Comparison of ENCODE assay signal across 15 cellular contexts in the genomic region with DNA sequence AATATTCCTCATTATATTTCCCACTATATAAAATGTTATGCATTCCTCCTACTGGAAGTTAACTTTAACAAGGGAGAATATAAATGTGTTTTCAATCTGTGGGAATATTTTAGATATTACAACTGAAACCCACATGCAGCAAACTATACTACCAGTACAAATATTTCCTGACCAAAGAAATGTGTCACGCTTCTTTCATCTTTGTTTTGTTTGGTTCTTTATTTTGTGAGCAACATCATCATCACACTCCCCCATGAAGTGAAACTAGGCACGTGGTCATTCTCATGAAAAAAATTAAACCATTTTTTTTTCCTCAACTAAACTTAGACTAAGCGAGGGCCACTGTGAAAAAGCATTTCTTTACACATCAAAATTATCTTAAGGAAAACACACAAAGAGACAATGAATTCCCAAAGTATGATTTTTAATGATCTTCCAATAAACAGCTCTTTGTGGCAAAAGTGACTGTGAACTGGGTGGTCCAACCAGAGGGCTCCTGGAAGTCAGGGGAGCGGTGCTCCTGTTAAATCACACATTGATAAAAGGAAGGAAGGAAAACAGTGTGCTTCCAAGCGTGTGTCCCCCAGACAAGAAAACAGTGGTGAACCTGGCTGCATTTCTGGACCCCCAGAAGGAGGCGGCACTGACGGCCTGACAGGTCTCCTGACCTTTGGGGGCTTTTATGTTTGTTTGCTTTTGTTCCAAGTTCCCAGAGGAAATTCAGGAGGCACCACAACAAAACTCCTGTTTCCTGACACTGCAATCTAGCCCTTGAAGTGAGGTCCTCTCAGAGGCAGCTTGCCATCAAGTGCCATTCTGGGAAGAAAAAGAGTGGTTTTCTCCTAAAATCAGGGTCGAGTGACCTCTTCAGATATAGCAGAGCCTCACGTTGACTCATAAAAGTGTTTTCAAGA.
A peak's percentile ranks its signal among the peaks of the same experiment; 100 is the strongest.
DNase-seq lines count a peak whose midpoint lies in the region; ATAC-seq lines count a peak whose summit lies in the region.
"Had no signal": no experiment of that assay in that cellular context is flagged by ENCODE, and none has a peak within 500 bp of the region (broad histone marks: within the 10 kb centered on the region; RNA-seq: fewer than 3 reads in every experiment).

No MANE protein-coding gene starts in this region.

- no peaks in the 10 kb centered on the region for H3K36me3 ChIP-seq in Karpas-422 (ENCODE audit: insufficient read depth, low read length)
- H3K36me3 ChIP-seq: ovary, thoracic aorta had no signal

- peak; percentile 84 for DNase-seq in EH (ENCODE audit: low read depth)
- DNase-seq in M059J (ENCODE audit: low read depth), result peak; percentile 69
- DNase-seq in fibroblast of gingiva (ENCODE audit: low read depth), result peak; percentile 88
- DNase-seq in skeletal muscle cell (ENCODE audit: low read depth), result peak; percentile 10
- no peak for DNase-seq in D341Med (ENCODE audit: low spot score)
- DNase-seq in Karpas-422, result no peak
- DNase-seq: activated CD4-positive, CD25-positive, alpha-beta regulatory T cell treated with anti-CD3 and anti-CD28 coated beads, Interleukin-2, amount 50 U/mL, for 72 hours; amniotic stem cell; C1 segment of cervical spinal cord; NCI-H526; ovary had no signal

- no peaks in the 10 kb centered on the region for H3K79me2 ChIP-seq in Karpas-422 (ENCODE audit: low read length)

- H3K27ac ChIP-seq in Karpas-422 (ENCODE audit: low read length), result no peak overlapping the region
- H3K27ac ChIP-seq: ovary, thoracic aorta had no signal

- H3K4me3 ChIP-seq in skeletal muscle cell (ENCODE audit: low read depth, low read length) (no peak overlapping the region), Karpas-422 (ENCODE audit: low read length) (no peak overlapping the region)
- H3K4me3 ChIP-seq: ovary, skin epidermis, thoracic aorta had no signal

- H3K4me1 ChIP-seq in Karpas-422 (ENCODE audit: low read length), result no peaks in the 10 kb centered on the region

- ATAC-seq in GM21737 (IDR thresholded peaks at IDR 0.05; ENCODE audit: unreplicated experiment) (no peak), HG02884 (IDR thresholded peaks at IDR 0.05; ENCODE audit: unreplicated experiment) (no peak)

- no peaks in the 10 kb centered on the region for H4K20me1 ChIP-seq in Karpas-422 (ENCODE audit: insufficient read depth, low read depth, low read length)

- H3K27me3 ChIP-seq in Karpas-422 (ENCODE audit: low read length), result no peaks in the 10 kb centered on the region
- H3K27me3 ChIP-seq: ovary had no signal

- no peak overlapping the region for H3K4me2 ChIP-seq in Karpas-422 (ENCODE audit: low read depth, low read length, poor library complexity, severe bottlenecking)

- no peak overlapping the region for H3K9ac ChIP-seq in Karpas-422 (ENCODE audit: low read length)

- no peak overlapping the region for H2AFZ ChIP-seq in Karpas-422 (ENCODE audit: low read length)

- no peaks in the 10 kb centered on the region for H3K9me2 ChIP-seq in Karpas-422 (replicated peaks; ENCODE audit: insufficient read depth, low read length)

- H3K9me3 ChIP-seq in Karpas-422 (ENCODE audit: low read length), result no peaks in the 10 kb centered on the region
- H3K9me3 ChIP-seq: ovary, thoracic aorta had no signal

Comparison
In these comparisons a context has a peak if more than half of its experiments do, and no peak if none do; other contexts are left out.
1. DNase-seq: peak in EH (single experiment), M059J (single experiment), fibroblast of gingiva (single experiment) and skeletal muscle cell (single experiment); none in D341Med (single experiment) and Karpas-422 (single experiment).